1 cellular context compared by ENCODE assay signal in genomic region chr1:107535091-107535490, GRCh38.
TF ChIP-seq lines count a peak whose summit lies in the region.

No MANE protein-coding gene starts in this region.

TF ChIP-seq in HepG2, 621 proteins besides CTCF, POLR2A, EP300 and RAD21 (continued from another document):
- TF ChIP-seq HINFP (CRISPR knock-in tag; IDR thresholded peaks at IDR 0.05; ENCODE audit: low read depth) = no peak
TF ChIP-seq in HepG2: peak in this region for 0.
